2 cellular contexts compared by ENCODE assay signal in the genomic region with DNA sequence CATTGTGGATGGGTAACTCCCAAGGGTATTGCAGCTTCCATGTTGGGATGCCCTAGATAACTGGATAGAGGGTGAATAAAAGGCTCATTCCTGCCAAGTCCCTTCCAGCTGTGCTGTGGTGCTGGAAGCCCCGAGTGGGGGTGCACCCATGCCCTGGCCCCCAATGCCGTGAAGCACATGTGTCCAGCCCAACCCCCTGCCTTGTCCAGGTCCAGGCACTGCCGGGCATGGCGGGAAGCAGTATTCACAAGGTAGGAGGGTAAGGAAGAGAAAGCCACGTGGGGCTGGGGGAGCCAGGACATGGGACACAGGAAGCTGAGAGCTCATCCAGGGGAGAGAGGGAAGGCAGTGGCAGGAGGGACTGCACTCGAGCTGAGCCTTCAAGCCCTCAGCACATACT.
TF ChIP-seq lines count a peak whose summit lies in the region.

No MANE protein-coding gene starts in this region.

TF ChIP-seq in SK-N-SH, 30 proteins besides CTCF, POLR2A, EP300 and RAD21 (continued from another document):
- TF ChIP-seq, protein P1, sequence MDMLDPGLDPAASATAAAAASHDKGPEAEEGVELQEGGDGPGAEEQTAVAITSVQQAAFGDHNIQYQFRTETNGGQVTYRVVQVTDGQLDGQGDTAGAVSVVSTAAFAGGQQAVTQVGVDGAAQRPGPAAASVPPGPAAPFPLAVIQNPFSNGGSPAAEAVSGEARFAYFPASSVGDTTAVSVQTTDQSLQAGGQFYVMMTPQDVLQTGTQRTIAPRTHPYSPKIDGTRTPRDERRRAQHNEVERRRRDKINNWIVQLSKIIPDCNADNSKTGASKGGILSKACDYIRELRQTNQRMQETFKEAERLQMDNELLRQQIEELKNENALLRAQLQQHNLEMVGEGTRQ (IDR thresholded peaks at IDR 0.05; ENCODE audit: borderline replicate concordance, low read depth, low read length), result no peak
- TF ChIP-seq, protein P2, sequence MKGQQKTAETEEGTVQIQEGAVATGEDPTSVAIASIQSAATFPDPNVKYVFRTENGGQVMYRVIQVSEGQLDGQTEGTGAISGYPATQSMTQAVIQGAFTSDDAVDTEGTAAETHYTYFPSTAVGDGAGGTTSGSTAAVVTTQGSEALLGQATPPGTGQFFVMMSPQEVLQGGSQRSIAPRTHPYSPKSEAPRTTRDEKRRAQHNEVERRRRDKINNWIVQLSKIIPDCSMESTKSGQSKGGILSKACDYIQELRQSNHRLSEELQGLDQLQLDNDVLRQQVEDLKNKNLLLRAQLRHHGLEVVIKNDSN (IDR thresholded peaks at IDR 0.05; ENCODE audit: borderline replicate concordance, low read depth), result no peak
- TF ChIP-seq POLR2AphosphoS5 (IDR thresholded peaks at IDR 0.05; ENCODE audit: low read depth, low read length), result no peak
- no peak for TF ChIP-seq TAF1 (IDR thresholded peaks at IDR 0.05; ENCODE audit: borderline replicate concordance, low read depth, low read length)
- TF ChIP-seq MEF2A (IDR thresholded peaks at IDR 0.05; ENCODE audit: borderline replicate concordance, low read depth), result no peak
- no peak for TF ChIP-seq RFX5 (IDR thresholded peaks at IDR 0.05; ENCODE audit: low read length)
- no peak for TF ChIP-seq RCOR1 (IDR thresholded peaks at IDR 0.05; ENCODE audit: low read length)
- TF ChIP-seq ELF1 (IDR thresholded peaks at IDR 0.05), result no peak
- TF ChIP-seq SIN3A (IDR thresholded peaks at IDR 0.05; ENCODE audit: borderline replicate concordance, low read depth, low read length), result no peak
- no peak for TF ChIP-seq SMC3 (IDR thresholded peaks at IDR 0.05; ENCODE audit: low read depth, low read length)
- no peak for TF ChIP-seq RXRA (IDR thresholded peaks at IDR 0.05; ENCODE audit: borderline replicate concordance, low read depth)
- no peak for TF ChIP-seq FOXM1 (IDR thresholded peaks at IDR 0.05; ENCODE audit: low read depth)
- TF ChIP-seq EZH2phosphoT487 (IDR thresholded peaks at IDR 0.05; ENCODE audit: borderline replicate concordance, low read depth), result no peak
- TF ChIP-seq, protein P3, sequence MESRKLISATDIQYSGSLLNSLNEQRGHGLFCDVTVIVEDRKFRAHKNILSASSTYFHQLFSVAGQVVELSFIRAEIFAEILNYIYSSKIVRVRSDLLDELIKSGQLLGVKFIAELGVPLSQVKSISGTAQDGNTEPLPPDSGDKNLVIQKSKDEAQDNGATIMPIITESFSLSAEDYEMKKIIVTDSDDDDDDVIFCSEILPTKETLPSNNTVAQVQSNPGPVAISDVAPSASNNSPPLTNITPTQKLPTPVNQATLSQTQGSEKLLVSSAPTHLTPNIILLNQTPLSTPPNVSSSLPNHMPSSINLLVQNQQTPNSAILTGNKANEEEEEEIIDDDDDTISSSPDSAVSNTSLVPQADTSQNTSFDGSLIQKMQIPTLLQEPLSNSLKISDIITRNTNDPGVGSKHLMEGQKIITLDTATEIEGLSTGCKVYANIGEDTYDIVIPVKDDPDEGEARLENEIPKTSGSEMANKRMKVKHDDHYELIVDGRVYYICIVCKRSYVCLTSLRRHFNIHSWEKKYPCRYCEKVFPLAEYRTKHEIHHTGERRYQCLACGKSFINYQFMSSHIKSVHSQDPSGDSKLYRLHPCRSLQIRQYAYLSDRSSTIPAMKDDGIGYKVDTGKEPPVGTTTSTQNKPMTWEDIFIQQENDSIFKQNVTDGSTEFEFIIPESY (IDR thresholded peaks at IDR 0.05; ENCODE audit: borderline replicate concordance, low read depth), result no peak
- TF ChIP-seq GATA2 (CRISPR knock-in tag; IDR thresholded peaks at IDR 0.05), result no peak
TF ChIP-seq in SK-N-SH: peak in this region for 0.

TF ChIP-seq in SK-N-SH treated with all-trans-retinoic acid at 6 μM for 48 hours, 23 proteins besides CTCF, POLR2A, EP300 and RAD21 (continued from another document):
- TF ChIP-seq, protein P4, sequence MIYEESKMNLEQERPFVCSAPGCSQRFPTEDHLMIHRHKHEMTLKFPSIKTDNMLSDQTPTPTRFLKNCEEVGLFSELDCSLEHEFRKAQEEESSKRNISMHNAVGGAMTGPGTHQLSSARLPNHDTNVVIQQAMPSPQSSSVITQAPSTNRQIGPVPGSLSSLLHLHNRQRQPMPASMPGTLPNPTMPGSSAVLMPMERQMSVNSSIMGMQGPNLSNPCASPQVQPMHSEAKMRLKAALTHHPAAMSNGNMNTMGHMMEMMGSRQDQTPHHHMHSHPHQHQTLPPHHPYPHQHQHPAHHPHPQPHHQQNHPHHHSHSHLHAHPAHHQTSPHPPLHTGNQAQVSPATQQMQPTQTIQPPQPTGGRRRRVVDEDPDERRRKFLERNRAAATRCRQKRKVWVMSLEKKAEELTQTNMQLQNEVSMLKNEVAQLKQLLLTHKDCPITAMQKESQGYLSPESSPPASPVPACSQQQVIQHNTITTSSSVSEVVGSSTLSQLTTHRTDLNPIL (CRISPR knock-in tag; IDR thresholded peaks at IDR 0.05; ENCODE audit: low read depth), result no peak
- no peak for TF ChIP-seq CSDC2 (CRISPR knock-in tag; IDR thresholded peaks at IDR 0.05)
TF ChIP-seq in SK-N-SH treated with all-trans-retinoic acid at 6 μM for 48 hours: peak in this region for 0.
